Comparison of ENCODE assay signal across 7 cellular contexts in genomic region chr21:27908811-27909210, GRCh38.
DNase-seq lines count a peak whose midpoint lies in the region; TF ChIP-seq lines count a peak whose summit lies in the region.
"Not testable (repeated sequence)": the region's sequence is repeated elsewhere in the genome, so short reads cannot be mapped to it uniquely, and the experiment has no call there.

No MANE protein-coding gene starts in this region.

- TF ChIP-seq CTCF in fibroblast of the aortic adventitia (IDR thresholded peaks at IDR 0.05; ENCODE audit: insufficient read depth, low read length); osteoblast (IDR thresholded peaks at IDR 0.05; ENCODE audit: extremely low read depth, low read depth, low read length); smooth muscle cell (IDR thresholded peaks at IDR 0.05; ENCODE audit: borderline replicate concordance, insufficient read depth, poor library complexity, severe bottlenecking): not testable (repeated sequence)

- not testable (repeated sequence) for H4K20me1 ChIP-seq in osteoblast (ENCODE audit: insufficient read depth, low read length); smooth muscle cell (ENCODE audit: low read depth)

- not testable (repeated sequence) for H3K9ac ChIP-seq in adipocyte (ENCODE audit: low read length); smooth muscle cell (ENCODE audit: low read depth)

- H3K27me3 ChIP-seq in ACC112 (ENCODE audit: insufficient read depth, low read length); adipocyte (replicated peaks; ENCODE audit: control insufficient read depth, insufficient read depth, low read length); osteoblast (ENCODE audit: insufficient read depth, low read length); smooth muscle cell (ENCODE audit: low read depth): not testable (repeated sequence)

- H3F3A ChIP-seq in smooth muscle cell (ENCODE audit: low read depth) = not testable (repeated sequence)

- H3K27ac ChIP-seq in ACC112 (ENCODE audit: low read depth, low read length) = peak overlapping the region; percentile 94
- H3K27ac ChIP-seq in osteoblast (ENCODE audit: low read depth, low read length) = peak overlapping the region; percentile 90
- peak overlapping the region; percentile 34 for H3K27ac ChIP-seq in smooth muscle cell (ENCODE audit: low read depth)

- not testable (repeated sequence) for H3K4me1 ChIP-seq in ACC112 (ENCODE audit: control insufficient read depth, insufficient read depth, low read length, unreplicated experiment); adipocyte (ENCODE audit: control insufficient read depth, insufficient read depth, low read length); osteoblast (ENCODE audit: insufficient read depth, low read length); smooth muscle cell (ENCODE audit: low read depth)

- DNase-seq in adipocyte (ENCODE audit: low read depth) (peak; percentile 81), brain pericyte (ENCODE audit: low read depth, low spot score) (peak; percentile 33), fibroblast of gingiva (ENCODE audit: low read depth) (peak; percentile 91), fibroblast of the aortic adventitia (ENCODE audit: low read depth) (peak; percentile 5)
- not testable (repeated sequence) for DNase-seq in osteoblast (ENCODE audit: insufficient read length, low spot score, missing footprints); smooth muscle cell (lab: John Stamatoyannopoulos, UW; ENCODE audit: unreplicated experiment)

- not testable (repeated sequence) for H3K36me3 ChIP-seq in ACC112 (ENCODE audit: insufficient read depth, low read length); adipocyte (ENCODE audit: control insufficient read depth, insufficient read depth, low read length, severe bottlenecking); osteoblast (ENCODE audit: insufficient read depth, low read length); smooth muscle cell (ENCODE audit: low read depth)

- peak overlapping the region; percentile 81 for H2AFZ ChIP-seq in ACC112 (ENCODE audit: low read length, unreplicated experiment)
- H2AFZ ChIP-seq in osteoblast (ENCODE audit: low read length); smooth muscle cell (ENCODE audit: low read depth): not testable (repeated sequence)

- peak overlapping the region; percentile 33; the same call in 1 of the 2 replicates for H3K4me3 ChIP-seq in ACC112 (ENCODE audit: low read depth, low read length)
- not testable (repeated sequence) for H3K4me3 ChIP-seq in adipocyte (ENCODE audit: low read length); fibroblast of the aortic adventitia (ENCODE audit: low read depth, low read length); osteoblast (ENCODE audit: insufficient read depth, low read length); smooth muscle cell

- H3K9me3 ChIP-seq in adipocyte (ENCODE audit: control insufficient read depth, low read length); osteoblast (ENCODE audit: low read depth, low read length); smooth muscle cell (replicated peaks; ENCODE audit: low read depth): not testable (repeated sequence)

- H3K4me2 ChIP-seq in osteoblast (ENCODE audit: insufficient read depth, low read length) = peak overlapping the region; percentile 40
- not testable (repeated sequence) for H3K4me2 ChIP-seq in smooth muscle cell

- H3K79me2 ChIP-seq in ACC112 (ENCODE audit: control insufficient read depth, insufficient read depth, low read length, unreplicated experiment); osteoblast (ENCODE audit: insufficient read depth, low read length); smooth muscle cell (ENCODE audit: low read depth): not testable (repeated sequence)

- 96% methylated on average over 4 of the region's 4 CpGs for WGBS in smooth muscle cell (ENCODE audit: low lambda C conversion rate)

Comparison
In these comparisons a context has a peak if more than half of its experiments do, and no peak if none do; other contexts are left out.
1. H3K27ac ChIP-seq: peak in every context shown above with its lines; median percentile 94 in ACC112; 90 in osteoblast; 34 in smooth muscle cell.